In genomic region chr11:97143463-97143862, GRCh38 we compare ENCODE assay signal across 26 cellular contexts.
"Had no signal": no experiment of that assay in that cellular context is flagged by ENCODE, and none has a peak within 500 bp of the region (broad histone marks: within the 10 kb centered on the region; RNA-seq: fewer than 3 reads in every experiment).

No MANE protein-coding gene starts in this region.

- FAIRE-seq: RCC 7860 had no signal

- ATAC-seq: activated CD8-positive, alpha-beta T cell treated with anti-CD3 and anti-CD28 coated beads for 36 hours; activated T-cell treated with anti-CD3 and anti-CD28 coated beads, Interleukin-2, amount 50 U/mL, for 72 hours; activated T-helper 17 cell treated with anti-CD3 and anti-CD28 coated beads, Interleukin-2, amount 50 U/mL, for 72 hours; Right ventricle myocardium inferior; SK-N-SH treated with all-trans-retinoic acid at 6 μM for 48 hours had no signal

- H3K4me3 ChIP-seq: ascending aorta, cardiac muscle cell, PC-9 had no signal

- DNase-seq: activated CD4-positive, alpha-beta T cell treated with anti-CD3 and anti-CD28 coated beads, Interleukin-2, amount 10 ng/mL, durations not matched to agents 24 days and 14 days; activated CD4-positive, alpha-beta T cell treated with anti-CD3 and anti-CD28 coated beads, Interleukin-2, amount 50 U/mL, for 4 hours; activated CD8-positive, alpha-beta T cell treated with anti-CD3 and anti-CD28 coated beads for 36 hours; activated effector memory CD4-positive, alpha-beta T cell treated with anti-CD3 and anti-CD28 coated beads, Interleukin-2, amount 50 U/mL, for 16 hours; activated naive CD4-positive, alpha-beta T cell; activated naive CD4-positive, alpha-beta T cell treated with anti-CD3 and anti-CD28 coated beads, Interleukin-2, amount 50 U/mL, for 16 hours; activated naive CD8-positive, alpha-beta T cell treated with anti-CD3 and anti-CD28 coated beads, Interleukin-2, amount 10 ng/mL, durations not matched to agents 7 days and 5 days; activated T-cell treated with anti-CD3 and anti-CD28 coated beads, Interleukin-2, amount 50 U/mL, for 1 hour; activated T-cell treated with anti-CD3 and anti-CD28 coated beads, Interleukin-2, amount 50 U/mL, for 72 hours; amygdala; NCI-H1092; NCI-H1436 treated with DMSO at 0.1 percent for 48 hours; NCI-H1694 treated with DMSO at 0.1 percent for 48 hours; NCI-H2029; NCI-H345; NCI-H524 treated with DMSO at 0.1 percent for 48 hours; NK-92 treated with Interleukin-12 subunit alpha and Interleukin-12 subunit beta, amount 100 ng/mL, for 24 hours; PC-9; SIG-M5; T1000 had no signal
